ENCODE assay signal across 27 cellular contexts in the genomic region with DNA sequence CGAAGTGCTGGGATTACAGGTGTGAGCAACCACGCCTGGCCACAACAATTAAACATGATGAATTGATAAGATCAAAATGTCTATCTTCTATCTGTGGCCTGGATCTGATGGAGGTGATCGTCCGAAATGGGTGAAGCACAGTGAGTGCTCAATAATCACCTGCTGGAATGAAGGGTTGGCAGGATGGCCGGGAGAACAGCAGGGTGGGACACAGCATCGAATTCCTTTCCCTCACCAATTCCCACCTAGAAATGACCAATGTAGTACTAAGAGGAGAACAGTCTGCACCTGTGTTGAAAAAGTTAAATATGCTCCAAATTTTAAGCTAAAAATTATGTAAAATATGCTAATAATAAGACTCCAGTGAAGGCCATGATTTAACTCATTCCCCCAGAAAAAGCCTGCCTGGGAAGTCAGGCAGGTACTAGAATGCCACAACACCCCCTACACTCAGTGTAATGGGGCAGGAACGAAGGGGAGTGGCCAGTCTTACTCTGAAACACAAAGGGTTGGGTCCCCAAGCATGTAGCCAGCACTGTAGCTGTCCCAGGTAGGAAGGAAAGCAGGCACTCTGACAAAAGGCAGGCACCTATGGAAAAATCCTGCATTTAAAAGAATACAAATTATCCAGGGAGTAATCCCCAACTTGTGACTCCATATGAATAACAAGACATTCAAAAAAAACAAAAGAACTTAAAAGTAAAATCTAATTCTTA.
A peak's percentile ranks its signal among the peaks of the same experiment; 100 is the strongest.
DNase-seq lines count a peak whose midpoint lies in the region; ATAC-seq, FAIRE-seq and TF ChIP-seq lines count a peak whose summit lies in the region.
"Had no signal": no experiment of that assay in that cellular context is flagged by ENCODE, and none has a peak within 500 bp of the region (broad histone marks: within the 10 kb centered on the region; RNA-seq: fewer than 3 reads in every experiment).

No MANE protein-coding gene starts in this region.

- ATAC-seq in GM18861 (IDR thresholded peaks at IDR 0.05; ENCODE audit: unreplicated experiment) = no peak
- ATAC-seq: CD8-positive, alpha-beta T cell; Panc1 had no signal

- no peaks in the 10 kb centered on the region for H3K27me3 ChIP-seq in H1 (replicated peaks in 1 of 4; ENCODE audit: control insufficient read depth in 3 of 4, extremely low read depth in 1 of 4, insufficient read depth in 3 of 4, low read length in 3 of 4)
- no peaks in the 10 kb centered on the region for H3K27me3 ChIP-seq in neural progenitor cell
- no peaks in the 10 kb centered on the region for H3K27me3 ChIP-seq in CD8-positive, alpha-beta memory T cell (ENCODE audit: insufficient read depth, low read length, poor library complexity, severe bottlenecking)

- H2BK5ac ChIP-seq in H1 (ENCODE audit: low read depth, low read length) = peak overlapping the region; percentile 28; the same call in 1 of the 2 replicates

- H3K4me1 ChIP-seq in HEK293 (ENCODE audit: control insufficient read depth, insufficient read depth, low read length) (no peaks in the 10 kb centered on the region), H1 (replicated peaks in 1 of 4; ENCODE audit: control insufficient read depth in 3 of 4, insufficient read depth in 4 of 4, low read length in 3 of 4) (peaks cover 0 to 6% (median 3%) of the 10 kb centered on the region in 4 experiments; a peak in 6 of 7 replicates), neural progenitor cell (peaks cover 7% of the 10 kb centered on the region)
- no peaks in the 10 kb centered on the region for H3K4me1 ChIP-seq in CD8-positive, alpha-beta memory T cell (ENCODE audit: insufficient read depth, low read length)

- H3K79me1 ChIP-seq in H1 (ENCODE audit: low read depth, low read length) = no peaks in the 10 kb centered on the region

- no peak for TF ChIP-seq EP300 in H1 (IDR thresholded peaks at IDR 0.05; ENCODE audit: borderline replicate concordance in 1 of 2, low read depth in 2 of 2, low read length in 2 of 2)

- H3K9me3 Mint-ChIP-seq in neural progenitor cell = no peaks in the 10 kb centered on the region
- no peaks in the 10 kb centered on the region for H3K9me3 Mint-ChIP-seq in CD8-positive, alpha-beta memory T cell
- H3K9me3 Mint-ChIP-seq: CD8-positive, alpha-beta T cell; IgD-negative memory B cell had no signal

- peaks cover 1% of the 10 kb centered on the region for H3K36me3 Mint-ChIP-seq in neural progenitor cell
- peaks cover 0 to 25% (median 4%) of the 10 kb centered on the region in 3 donors for H3K36me3 Mint-ChIP-seq in CD8-positive, alpha-beta memory T cell

- FAIRE-seq in H1 (lab: Jason Lieb, UNC) = peak; percentile 98
- FAIRE-seq: GM18507, HTR-8/SVneo had no signal

- no peaks in the 10 kb centered on the region for H4K20me1 ChIP-seq in H1 (replicated peaks in 1 of 2; ENCODE audit: control insufficient read depth in 1 of 2, insufficient read depth in 2 of 2, low read length in 2 of 2)
- no peaks in the 10 kb centered on the region for H4K20me1 ChIP-seq in neural progenitor cell (ENCODE audit: low read depth)

- TF ChIP-seq CTCF in HEK293 (tag by site-specific recombination; IDR thresholded peaks at IDR 0.05) (no peak), H1 (IDR thresholded peaks at IDR 0.05; ENCODE audit: control extremely low read depth in 1 of 3, insufficient read depth in 1 of 3, low read depth in 1 of 3, low read length in 3 of 3) (no peak), neural progenitor cell (IDR thresholded peaks at IDR 0.05) (no peak)

- H4K8ac ChIP-seq in H1 (ENCODE audit: extremely low read depth, insufficient read depth, low read length) = no peak overlapping the region

- H3K36me3 ChIP-seq in HEK293 (ENCODE audit: control insufficient read depth in 2 of 2, insufficient read depth in 1 of 2, low read length in 2 of 2) (no peaks in the 10 kb centered on the region), H1 (ENCODE audit: control insufficient read depth in 2 of 4, insufficient read depth in 4 of 4, low read length in 3 of 4) (peaks cover 0 to 2% (median 0%) of the 10 kb centered on the region in 4 experiments; a peak in 1 of 8 replicates), neural progenitor cell (no peaks in the 10 kb centered on the region)
- H3K36me3 ChIP-seq in CD8-positive, alpha-beta memory T cell (ENCODE audit: insufficient read depth, low read length) = peaks cover 9% of the 10 kb centered on the region

- H2BK12ac ChIP-seq in H1 (ENCODE audit: low read depth, low read length) = peak overlapping the region; percentile 51; the same call in 1 of the 2 replicates

- H3K56ac ChIP-seq in H1 (replicated peaks; ENCODE audit: insufficient read length, low read depth, low read length) = no peak overlapping the region

- no peaks in the 10 kb centered on the region for H3K23me2 ChIP-seq in H1 (ENCODE audit: low read depth, low read length)

- H2BK120ac ChIP-seq in H1 (replicated peaks; ENCODE audit: low read depth, low read length) = peak overlapping the region; percentile 29

- H3K27ac Mint-ChIP-seq in neural progenitor cell = no peak overlapping the region
- H3K27ac Mint-ChIP-seq in CD8-positive, alpha-beta memory T cell = no peak overlapping the region
- H3K27ac Mint-ChIP-seq: B cell; CD8-positive, alpha-beta T cell; IgD-negative memory B cell had no signal

- no peak overlapping the region for H3K27ac ChIP-seq in HEK293 (ENCODE audit: extremely low read depth, low read depth, low read length)
- no peak overlapping the region for H3K27ac ChIP-seq in H1 (ENCODE audit: low read depth, low read length)
- H3K27ac ChIP-seq in neural progenitor cell = no peak overlapping the region
- H3K27ac ChIP-seq in CD8-positive, alpha-beta memory T cell (ENCODE audit: low read depth, low read length) = no peak overlapping the region
- H3K27ac ChIP-seq: C4-2B, GM23248, RWPE1 had no signal

- no peak overlapping the region for H3K4me3 Mint-ChIP-seq in neural progenitor cell
- H3K4me3 Mint-ChIP-seq in CD8-positive, alpha-beta memory T cell = no peak overlapping the region
- H3K4me3 Mint-ChIP-seq: B cell; CD8-positive, alpha-beta T cell; IgD-negative memory B cell had no signal

- H3K4me2 ChIP-seq in H1 (ENCODE audit: insufficient read depth in 1 of 2, low read depth in 2 of 2, low read length in 2 of 2) (peak overlapping the region; percentile 36 to 64; a peak in 3 of 4 replicates), neural progenitor cell (no peak overlapping the region)

- H3F3A ChIP-seq in neural progenitor cell (ENCODE audit: low read depth) = no peaks in the 10 kb centered on the region

- H3K14ac ChIP-seq in H1 (ENCODE audit: insufficient read length) = no peak overlapping the region

- no peak overlapping the region for H3K23ac ChIP-seq in H1 (ENCODE audit: insufficient read length)

- peak; percentile 5 to 8; a peak in 2 of 4 replicates for TF ChIP-seq RAD21 in H1 (IDR thresholded peaks at IDR 0.05 in 1 of 2, conservative IDR thresholded peaks at IDR 0.05 in 1 of 2; ENCODE audit: low read depth in 2 of 2, low read length in 2 of 2)

- H3K18ac ChIP-seq in H1 (ENCODE audit: extremely low read depth, low read length) = peak overlapping the region; percentile 1; the same call in 1 of the 2 replicates

- H2BK20ac ChIP-seq in H1 (ENCODE audit: low read length) = no peak overlapping the region

- H2AK5ac ChIP-seq in H1 (ENCODE audit: low read depth, low read length) = peak overlapping the region; percentile 41; the same call in 1 of the 2 replicates

- H3K4me1 Mint-ChIP-seq in neural progenitor cell = no peaks in the 10 kb centered on the region
- no peaks in the 10 kb centered on the region for H3K4me1 Mint-ChIP-seq in CD8-positive, alpha-beta memory T cell
- H3K4me1 Mint-ChIP-seq: B cell, IgD-negative memory B cell had no signal

- H3K4me3 ChIP-seq in HEK293 (ENCODE audit: low read depth, low read length) = no peak overlapping the region
- H3K4me3 ChIP-seq in H1 (ENCODE audit: extremely low read depth in 1 of 4, insufficient read depth in 2 of 4, low read depth in 3 of 4, low read length in 4 of 4) = peak overlapping the region in 1 of 4 experiments; percentile 13; a peak in 2 of 8 replicates
- no peak overlapping the region for H3K4me3 ChIP-seq in neural progenitor cell
- no peak overlapping the region for H3K4me3 ChIP-seq in CD8-positive, alpha-beta memory T cell (ENCODE audit: low read length)
- H3K4me3 ChIP-seq: GM23248 had no signal

- WGBS in H1 (ENCODE audit: extremely low coverage in 1 of 2, insufficient coverage in 1 of 2, insufficient read length in 1 of 2, insufficient replicate concordance in 2 of 2, low coverage in 1 of 2, low lambda C conversion rate in 2 of 2, missing lambda C conversion rate in 1 of 2), 2 experiments = 61% methylated on average over 7 of the region's 7 CpGs; no CpG with 5 or more reads in 1 of the 2 experiments

- no peak overlapping the region for H4K91ac ChIP-seq in H1 (replicated peaks; ENCODE audit: insufficient read length, low read length)

- peak; percentile 50 to 59 for DNase-seq in H1 (ENCODE audit: low read depth in 1 of 2, low spot score in 2 of 2)
- peak; percentile 67 for DNase-seq in iPS-NIHi11 (ENCODE audit: low spot score)
- DNase-seq in neural progenitor cell (ENCODE audit: low spot score) = peak; percentile 47
- DNase-seq in NCI-H446 (lab: John Stamatoyannopoulos, UW) = no peak
- DNase-seq in middle frontal gyrus (ENCODE audit: extremely low spot score, low spot score) = no peak
- no peak for DNase-seq in CD8-positive, alpha-beta memory T cell
- DNase-seq: Calu3; CD8-positive, alpha-beta T cell; DMS79 treated with DMSO at 0.1 percent for 48 hours; GM23248; NCI-H1048; NCI-H1417; NCI-H1694; NCI-H2029 treated with DMSO at 0.1 percent for 48 hours; NCI-H2227 treated with DMSO at 0.1 percent for 48 hours; NCI-H510A; NCI-H69; SHP77 treated with DMSO at 0.1 percent for 48 hours had no signal

- peak overlapping the region; percentile 82 for H4K5ac ChIP-seq in H1 (ENCODE audit: insufficient read length, low read depth, low read length)

- H2AFZ ChIP-seq in H1 (ENCODE audit: low read length) (no peak overlapping the region), neural progenitor cell (replicated peaks) (no peak overlapping the region)
- H2AFZ ChIP-seq: GM23248 had no signal

- no peak overlapping the region for H2BK15ac ChIP-seq in H1 (ENCODE audit: low read length)

- TF ChIP-seq POLR2A in H1 (IDR thresholded peaks at IDR 0.05; ENCODE audit: control extremely low read depth in 1 of 2, low read depth in 2 of 2, low read length in 2 of 2) = no peak

- H3K9me3 ChIP-seq in HEK293 (ENCODE audit: control insufficient read depth, insufficient read depth, low read depth, low read length) (no peaks in the 10 kb centered on the region), H1 (ENCODE audit: insufficient read depth in 2 of 2, low read depth in 1 of 2, low read length in 1 of 2) (no peaks in the 10 kb centered on the region), neural progenitor cell (ENCODE audit: low read depth) (no peaks in the 10 kb centered on the region)
- H3K9me3 ChIP-seq in CD8-positive, alpha-beta memory T cell (ENCODE audit: low read length) = no peaks in the 10 kb centered on the region

- POLR2A ChIA-PET in HEK293 (lab: Yijun Ruan, JAX) = interaction anchor here (0.6 kb wide), 1 partner anchor 1411 kb away, joined by 3 read pairs; no protein-coding TSS in a partner anchor
- POLR2A ChIA-PET in H1 (lab: Charles Lee; ENCODE audit: partially characterized antibody) = no interaction called here
- POLR2A ChIA-PET in CD8-positive, alpha-beta memory T cell (lab: Charles Lee) = no interaction called here

- no peak overlapping the region for H3K4ac ChIP-seq in H1 (replicated peaks; ENCODE audit: insufficient read length, low read depth, low read length)

- H3K79me2 ChIP-seq in H1 (ENCODE audit: control insufficient read depth in 1 of 2, insufficient read depth in 2 of 2, low read length in 2 of 2) (no peaks in the 10 kb centered on the region), neural progenitor cell (ENCODE audit: low read depth) (no peaks in the 10 kb centered on the region)

- CTCF ChIA-PET in HEK293 (lab: Yijun Ruan, JAX) (interaction anchor here (0.6 to 0.7 kb wide), 3 partner anchors 64 to 414 kb away, joined by 3 to 4 read pairs (median 3); no protein-coding TSS in a partner anchor), H1 (lab: Charles Lee; ENCODE audit: partially characterized antibody) (interaction anchor here (1.1 to 1.7 kb wide), 4 partner anchors 82 to 720 kb away, joined by 3 to 7 read pairs (median 4); a partner anchor contains a TSS)
- CTCF ChIA-PET in CD8-positive, alpha-beta memory T cell (lab: Charles Lee) = interaction anchor here (1.2 kb wide), 1 partner anchor 14 kb away, joined by 3 read pairs; no protein-coding TSS in a partner anchor

- H3K27me3 Mint-ChIP-seq in neural progenitor cell (ENCODE audit: insufficient read depth, low read depth) = no peaks in the 10 kb centered on the region
- no peaks in the 10 kb centered on the region for H3K27me3 Mint-ChIP-seq in CD8-positive, alpha-beta memory T cell
- H3K27me3 Mint-ChIP-seq: B cell, IgD-negative memory B cell had no signal

- H3K9ac ChIP-seq in H1 (replicated peaks in 1 of 4; ENCODE audit: extremely low read depth in 1 of 4, low read depth in 3 of 4, low read length in 3 of 4) (no peak overlapping the region), neural progenitor cell (no peak overlapping the region)
- H3K9ac ChIP-seq: GM23248 had no signal

Comparison
In these comparisons a context has a peak if more than half of its experiments do, and no peak if none do; other contexts are left out.
1. DNase-seq: peak in H1 (2 of 2), iPS-NIHi11 (single experiment) and neural progenitor cell (single experiment); none in NCI-H446 (0 of 2), middle frontal gyrus (single experiment) and CD8-positive, alpha-beta memory T cell (0 of 5).